ENCODE assay signal across 4 cellular contexts in the genomic region with DNA sequence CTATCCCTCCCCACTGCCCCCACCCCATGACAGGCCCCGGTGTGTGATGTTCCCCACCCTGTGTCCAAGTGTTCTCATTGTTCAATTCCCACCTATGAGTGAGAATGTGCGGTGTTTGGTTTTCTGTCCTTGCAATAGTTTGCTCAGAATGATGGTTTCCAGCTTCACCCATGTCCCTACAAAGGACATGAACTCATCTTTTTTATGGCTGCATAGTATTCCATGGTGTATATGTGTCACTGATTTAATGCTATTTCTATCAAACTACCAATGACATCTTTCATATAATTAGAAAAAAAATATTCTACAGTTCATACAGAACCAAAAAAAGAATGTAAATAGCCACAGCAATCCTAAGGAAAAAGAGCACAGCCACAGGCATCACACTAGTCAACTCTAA. TPM values are rescaled to one million over a fixed set of nuclear protein-coding genes. Genes with fewer than 3 reads are reported as not detected.
"Had no signal": no experiment of that assay in that cellular context is flagged by ENCODE, and none has a peak within 500 bp of the region (broad histone marks: within the 10 kb centered on the region; RNA-seq: fewer than 3 reads in every experiment).

No MANE protein-coding gene starts in this region.

RNA-seq across cellular contexts. Expression of a gene that starts 9.8 kb away (rescaled TPM):
- total RNA-seq: LHCN-M2, M059J, MCF 10A, NCI-H460 had no signal

RNA-seq across cellular contexts. Expression of a gene that starts 38.5 kb away (rescaled TPM):
- total RNA-seq: LHCN-M2, M059J, MCF 10A, NCI-H460 had no signal
